19 cellular contexts compared by ENCODE assay signal in genomic region chr5:34608368-34608767, GRCh38. TPM values are rescaled to one million over a fixed set of nuclear protein-coding genes. Genes with fewer than 3 reads are reported as not detected.
DNase-seq lines count a peak whose midpoint lies in the region; ATAC-seq, FAIRE-seq and TF ChIP-seq lines count a peak whose summit lies in the region.
"Had no signal": no experiment of that assay in that cellular context is flagged by ENCODE, and none has a peak within 500 bp of the region (broad histone marks: within the 10 kb centered on the region; RNA-seq: fewer than 3 reads in every experiment).

No MANE protein-coding gene starts in this region.

- no TSS peak for BruUV-seq in IMR-90 (replicated peaks; lab: Mats Ljungman, UMichigan)

- ATAC-seq in IMR-90 (ENCODE audit: low read depth) (no peak), gastroesophageal sphincter (no peak)

- no peak for TF ChIP-seq POLR2A in IMR-90 (IDR thresholded peaks at IDR 0.05; ENCODE audit: low read depth, low read length)
- no peak for TF ChIP-seq POLR2A in spleen (IDR thresholded peaks at IDR 0.05)
- no peak for TF ChIP-seq POLR2A in gastroesophageal sphincter (IDR thresholded peaks at IDR 0.05)

- H2BK120ac ChIP-seq in IMR-90 (ENCODE audit: low read depth, low read length) = peak overlapping the region; percentile 88

- in situ Hi-C loops in IMR-90 (cut with MboI; ENCODE audit: low sequenced_read_pairs) = no loop called here

- no peak for TF ChIP-seq RAD21 in IMR-90 (IDR thresholded peaks at IDR 0.05; ENCODE audit: low read length)

- H3K27ac ChIP-seq in IMR-90 (ENCODE audit: insufficient read depth, low read length) (peak overlapping the region; percentile 72), keratinocyte (ENCODE audit: control insufficient read depth, insufficient read depth, low read length) (peak overlapping the region; percentile 85), spleen (peak overlapping the region in 7 of 8 donors; percentile 60 to 79 (median 72)), kidney (ENCODE audit: low read depth in 2 of 2, low read length in 2 of 2) (peak overlapping the region in 1 of 2 donors; percentile 74), gastroesophageal sphincter (peak overlapping the region in 2 of 4 donors; percentile 65 to 73)
- H3K27ac ChIP-seq: HL-60 had no signal

- H3K4me1 ChIP-seq in IMR-90 (ENCODE audit: control insufficient read depth, insufficient read depth, low read length) (peaks cover 10% of the 10 kb centered on the region), keratinocyte (ENCODE audit: control insufficient read depth, extremely low read depth, insufficient read depth, low read length) (peaks cover 35% of the 10 kb centered on the region), spleen (peaks cover 0 to 14% (median 0%) of the 10 kb centered on the region in 6 donors), kidney (ENCODE audit: control insufficient read depth in 1 of 2, insufficient read depth in 1 of 2, low read depth in 1 of 2, low read length in 2 of 2) (no peaks in the 10 kb centered on the region), gastroesophageal sphincter (peaks cover 0 to 18% (median 0%) of the 10 kb centered on the region in 3 donors)

- intact Hi-C loops in IMR-90 (cut with micrococcal nuclease) (loop anchor here (5.0 kb wide), 1 partner anchor 86 kb away; no protein-coding TSS in a partner anchor), spleen (cut with DNase I; ENCODE audit: low total_unique reads) (no loop called here), kidney (cut with DNase I) (no loop called here)

- no peaks in the 10 kb centered on the region for H3K36me3 Mint-ChIP-seq in brain

- H4K20me1 ChIP-seq in IMR-90 (ENCODE audit: insufficient read depth, low read length) = no peaks in the 10 kb centered on the region
- H4K20me1 ChIP-seq in keratinocyte (ENCODE audit: control insufficient read depth, extremely low read depth, insufficient read depth, low read length) = no peaks in the 10 kb centered on the region

- H2AK5ac ChIP-seq in IMR-90 (ENCODE audit: low read depth, low read length) = peak overlapping the region; percentile 93

- FAIRE-seq in keratinocyte (lab: Jason Lieb, UNC) (no peak), kidney (lab: Jason Lieb, UNC) (no peak)

- no peaks in the 10 kb centered on the region for H3K36me3 ChIP-seq in IMR-90 (ENCODE audit: control insufficient read depth, insufficient read depth, low read length)
- no peaks in the 10 kb centered on the region for H3K36me3 ChIP-seq in keratinocyte (ENCODE audit: control insufficient read depth in 2 of 2, extremely low read depth in 1 of 2, insufficient read depth in 2 of 2, low read length in 2 of 2)
- H3K36me3 ChIP-seq in spleen = no peaks in the 10 kb centered on the region
- H3K36me3 ChIP-seq in kidney (ENCODE audit: control insufficient read depth in 1 of 2, insufficient read depth in 2 of 2, low read length in 2 of 2) = no peaks in the 10 kb centered on the region
- H3K36me3 ChIP-seq in gastroesophageal sphincter = no peaks in the 10 kb centered on the region
- H3K36me3 ChIP-seq: heart left ventricle, upper lobe of left lung had no signal

- no peak for DNase-seq in IMR-90
- DNase-seq in keratinocyte (ENCODE audit: low read depth, low spot score) = no peak
- DNase-seq in spleen = no peak
- DNase-seq in iPS-NIHi7 (ENCODE audit: extremely low spot score) = no peak
- no peak for DNase-seq in kidney
- no peak for DNase-seq in inferior parietal cortex (ENCODE audit: extremely low spot score)
- DNase-seq: activated CD4-positive, alpha-beta T cell treated with anti-CD3 and anti-CD28 coated beads, Interleukin-2, amount 50 U/mL, for 4 hours; activated naive CD4-positive, alpha-beta T cell; activated T-cell treated with anti-CD3 and anti-CD28 coated beads for 4 hours; AML-193; GOT3; heart left ventricle; islet precursor cell; NCI-H187; stimulated activated naive CD4-positive, alpha-beta T cell; upper lobe of left lung had no signal

- H3K27ac Mint-ChIP-seq in brain = peak overlapping the region in 4 of 5 experiments; percentile 3 to 94 (median 46)

- H3K4me2 ChIP-seq in IMR-90 (ENCODE audit: low read depth, low read length) = peak overlapping the region; percentile 6; the same call in 1 of the 2 replicates
- H3K4me2 ChIP-seq in keratinocyte (ENCODE audit: control insufficient read depth, extremely low read depth, insufficient read depth, low read depth, low read length) = peak overlapping the region; percentile 93

- peak overlapping the region; percentile 11 to 63; a peak in 3 of 4 replicates for H4K8ac ChIP-seq in IMR-90 (ENCODE audit: low read depth in 2 of 2, low read length in 2 of 2)

- dilution Hi-C loops in IMR-90 (cut with HindIII; ENCODE audit: low sequenced_read_pairs, unreplicated experiment) (no loop called here), keratinocyte (cut with MboI; ENCODE audit: extremely low pct_ligation_motif_present, low sequenced_read_pairs) (no loop called here)

- no peaks in the 10 kb centered on the region for H3K79me2 ChIP-seq in keratinocyte (ENCODE audit: control insufficient read depth, insufficient read depth, low read length)

- peaks cover 48% of the 10 kb centered on the region for H3K4me1 Mint-ChIP-seq in brain

- H3K18ac ChIP-seq in IMR-90 (ENCODE audit: low read depth, low read length) = peak overlapping the region; percentile 58

- H2AK9ac ChIP-seq in IMR-90 (replicated peaks; ENCODE audit: low read depth, low read length, poor library complexity) = no peak overlapping the region

- H4K5ac ChIP-seq in IMR-90 (ENCODE audit: low read depth, low read length) = peak overlapping the region; percentile 67

- no peaks in the 10 kb centered on the region for H3K27me3 Mint-ChIP-seq in brain

- peak overlapping the region; percentile 93 for H2BK20ac ChIP-seq in IMR-90 (ENCODE audit: low read depth, low read length)

- H3K56ac ChIP-seq in IMR-90 (ENCODE audit: extremely low read depth, insufficient read depth, low read length) = peak overlapping the region; percentile 89; the same call in 1 of the 2 replicates

- H3K14ac ChIP-seq in IMR-90 (replicated peaks; ENCODE audit: low read depth, low read length) = peak overlapping the region; percentile 50

- H3K4me3 Mint-ChIP-seq in brain = no peak overlapping the region

- TF ChIP-seq CTCF in IMR-90 (conservative IDR thresholded peaks at IDR 0.05; ENCODE audit: low read depth, low read length) = no peak
- TF ChIP-seq CTCF in brain (conservative IDR thresholded peaks at IDR 0.05) = no peak
- TF ChIP-seq CTCF in keratinocyte (optimal IDR thresholded peaks at IDR 0.05 in 1 of 3, IDR thresholded peaks at IDR 0.05 in 1 of 3, conservative IDR thresholded peaks at IDR 0.05 in 1 of 3; ENCODE audit: extremely low read depth in 1 of 3, insufficient read depth in 2 of 3, low read length in 3 of 3) = no peak
- TF ChIP-seq CTCF in spleen (IDR thresholded peaks at IDR 0.05 in 8 of 11, conservative IDR thresholded peaks at IDR 0.05 in 3 of 11) = no peak
- TF ChIP-seq CTCF in kidney (IDR thresholded peaks at IDR 0.05; ENCODE audit: borderline replicate concordance, extremely low read depth, insufficient read depth) = no peak
- no peak for TF ChIP-seq CTCF in gastroesophageal sphincter (IDR thresholded peaks at IDR 0.05)

- peak overlapping the region; percentile 57; the same call in 2 of the 3 replicates for H2BK15ac ChIP-seq in IMR-90 (ENCODE audit: low read depth, low read length)

- CTCF ChIA-PET in IMR-90 (lab: Yijun Ruan, JAX) = interaction anchor here (0.7 to 1.3 kb wide), 2 partner anchors 27 to 84 kb away, joined by 3 to 4 read pairs; no protein-coding TSS in a partner anchor

- WGBS in IMR-90 (ENCODE audit: extremely low coverage in 2 of 2, insufficient read length in 1 of 2), 2 experiments = 80% methylated on average over 1 of the region's 3 CpGs; no CpG with 5 or more reads in 1 of the 2 experiments
- WGBS in spleen, 5 donors = 73 to 84% (median 75%) methylated on average over 3 of the region's 3 CpGs
- WGBS in gastroesophageal sphincter (ENCODE audit: low coverage in 1 of 2), 2 donors = 97% methylated on average over 3 of the region's 3 CpGs

- peaks cover 0 to 6% (median 0%) of the 10 kb centered on the region in 5 experiments for H3K9me3 Mint-ChIP-seq in brain

- no peak overlapping the region for H3K9ac ChIP-seq in IMR-90 (ENCODE audit: low read depth, low read length)
- no peak overlapping the region for H3K9ac ChIP-seq in keratinocyte (ENCODE audit: control insufficient read depth, extremely low read depth, insufficient read depth, low read length)
- H3K9ac ChIP-seq in kidney (ENCODE audit: low read length in 2 of 2) = no peak overlapping the region

- H3K27me3 ChIP-seq in IMR-90 (ENCODE audit: control insufficient read depth, insufficient read depth, low read length) (no peaks in the 10 kb centered on the region), keratinocyte (ENCODE audit: control insufficient read depth, extremely low read depth, insufficient read depth, low read length) (no peaks in the 10 kb centered on the region), spleen (replicated peaks in 1 of 7) (no peaks in the 10 kb centered on the region), gastroesophageal sphincter (no peaks in the 10 kb centered on the region)
- H3K27me3 ChIP-seq: heart left ventricle, upper lobe of left lung had no signal

- H3K4me3 ChIP-seq in IMR-90 (ENCODE audit: insufficient read depth, low read depth, low read length) (no peak overlapping the region), keratinocyte (ENCODE audit: control insufficient read depth in 2 of 3, extremely low read depth in 1 of 3, insufficient read depth in 2 of 3, low read depth in 1 of 3, low read length in 3 of 3) (no peak overlapping the region), spleen (no peak overlapping the region), kidney (ENCODE audit: low read length in 2 of 2) (no peak overlapping the region), gastroesophageal sphincter (no peak overlapping the region)
- H3K4me3 ChIP-seq: heart left ventricle, upper lobe of left lung had no signal

- POLR2A ChIA-PET in IMR-90 (lab: Charles Lee; ENCODE audit: unreplicated experiment) = no interaction called here

- peak overlapping the region; percentile 89 for H3K4ac ChIP-seq in IMR-90 (ENCODE audit: low read depth, low read length)

- peak overlapping the region; percentile 82 for H4K91ac ChIP-seq in IMR-90 (ENCODE audit: insufficient read depth, low read depth, low read length)

- peak overlapping the region; percentile 54; the same call in 1 of the 2 replicates for H3K23ac ChIP-seq in IMR-90 (ENCODE audit: low read depth, low read length)

- H2AFZ ChIP-seq in IMR-90 (replicated peaks; ENCODE audit: low read length, poor library complexity) (no peak overlapping the region), keratinocyte (ENCODE audit: control insufficient read depth, low read length) (no peak overlapping the region)

- no peak for TF ChIP-seq EP300 in gastroesophageal sphincter (IDR thresholded peaks at IDR 0.05)

- peaks cover 13% of the 10 kb centered on the region for H3K9me1 ChIP-seq in IMR-90 (ENCODE audit: insufficient read depth, low read length)
- no peaks in the 10 kb centered on the region for H3K9me1 ChIP-seq in keratinocyte (ENCODE audit: control insufficient read depth, extremely low read depth, insufficient read depth, low read length)

- H3K9me3 ChIP-seq in IMR-90 (ENCODE audit: control insufficient read depth, insufficient read depth, low read length) (no peaks in the 10 kb centered on the region), keratinocyte (ENCODE audit: control insufficient read depth, low read depth, low read length) (no peaks in the 10 kb centered on the region), spleen (no peaks in the 10 kb centered on the region), kidney (ENCODE audit: control insufficient read depth in 1 of 2, low read length in 2 of 2) (no peaks in the 10 kb centered on the region), gastroesophageal sphincter (no peaks in the 10 kb centered on the region)
- H3K9me3 ChIP-seq: heart left ventricle, upper lobe of left lung had no signal

- peaks cover 0 to 14% of the 10 kb centered on the region in 2 experiments; a peak in 2 of 4 replicates for H3K79me1 ChIP-seq in IMR-90 (ENCODE audit: low read depth in 1 of 2, low read length in 2 of 2)

- H2BK5ac ChIP-seq in IMR-90 (ENCODE audit: low read depth, low read length, poor library complexity, severe bottlenecking) = peak overlapping the region; percentile 98

RNA-seq across cellular contexts. Expression of gene RAI14, which starts 47.8 kb away (rescaled TPM):
- 267 and 361 TPM in 2 replicates for total RNA-seq in IMR-90 (2012; rRNA removed)
- polyA plus RNA-seq in IMR-90 (2012; rRNA removed) = 191 and 221 TPM in 2 replicates
- 68.3 and 80.0 TPM in 2 replicates for polyA plus RNA-seq in IMR-90 (2012; cell fraction: cytosol; rRNA removed)
- 60.2 and 146 TPM in 2 replicates for polyA plus RNA-seq in IMR-90 (2012; cell fraction: nucleus; rRNA removed; ENCODE audit: low replicate concordance)
- polyA plus RNA-seq in brain (ENCODE audit: insufficient read depth, low read depth, low replicate concordance) = 13.1 TPM
- polyA plus RNA-seq in keratinocyte = 31.4 to 37.6 TPM (median 31.9 TPM) in 3 replicates
- polyA plus RNA-seq in keratinocyte (2011; ENCODE audit: low read depth) = 33.9 TPM
- polyA plus RNA-seq in keratinocyte (2011; cell fraction: cytosol; rRNA removed) = 29.6 and 33.6 TPM in 2 replicates
- polyA plus RNA-seq in keratinocyte (2011; cell fraction: nucleus; rRNA removed) = 35.5 and 37.1 TPM in 2 replicates
- polyA plus RNA-seq in keratinocyte (2012; ENCODE audit: low replicate concordance) = 10.5 and 39.8 TPM in 2 replicates
- 80.6 to 150 TPM (median 93.5 TPM) in 3 replicates for polyA minus RNA-seq in keratinocyte
- polyA minus RNA-seq in keratinocyte (2011; cell fraction: cytosol; rRNA and poly(A)+ RNA removed) = 38.8 TPM
- polyA minus RNA-seq in keratinocyte (2011; cell fraction: nucleus; rRNA and poly(A)+ RNA removed) = 16.4 and 37.4 TPM in 2 replicates
- total RNA-seq in spleen = 100 to 1,000 TPM in 6 of 7 donors, 10 to 100 TPM in 1; 88.9 to 217 (median 135) TPM
- 10 to 100 TPM; 14.2 to 36.3 (median 18.3) TPM for polyA plus RNA-seq in spleen
- total RNA-seq in kidney = 60.3 TPM
- 13.2 TPM for polyA plus RNA-seq in kidney (ENCODE audit: insufficient read depth, low read depth, low replicate concordance)
- total RNA-seq in gastroesophageal sphincter = 100 to 1,000 TPM in 1 of 4 donors, 10 to 100 TPM in 3; 45.8 to 143 (median 80.5) TPM
